6 cellular contexts compared by ENCODE assay signal in genomic region chr4:141054446-141054845, GRCh38.
"Had no signal": no experiment of that assay in that cellular context is flagged by ENCODE, and none has a peak within 500 bp of the region (broad histone marks: within the 10 kb centered on the region; RNA-seq: fewer than 3 reads in every experiment).

No MANE protein-coding gene starts in this region.

- H3K4me3 ChIP-seq: GM23338 had no signal

- H3K4me2 ChIP-seq: GM23338 had no signal

- ATAC-seq: GM23338, HepG2 had no signal

- DNase-seq: H9, HCEC 1CT, KBM-7 had no signal

- H2AFZ ChIP-seq: GM23338 had no signal

- H3K27ac ChIP-seq: HL-60 had no signal
